Comparison of ENCODE assay signal across 8 cellular contexts in genomic region chr11:112086422-112087191, GRCh38. TPM values are rescaled to one million over a fixed set of nuclear protein-coding genes. Genes with fewer than 3 reads are reported as not detected.
DNase-seq lines count a peak whose midpoint lies in the region; ATAC-seq, FAIRE-seq and TF ChIP-seq lines count a peak whose summit lies in the region.

Gene SDHD, plus strand, starts transcription at chr11:112086873. Its CDS starts 35 bp downstream, at chr11:112086908.
Gene TIMM8B, minus strand, starts transcription at chr11:112086756. Its CDS starts 33 bp downstream, at chr11:112086723.

- peak; percentile 81 for ATAC-seq in GM21367 (IDR thresholded peaks at IDR 0.05; ENCODE audit: unreplicated experiment)

- H3K4me2 ChIP-seq in H1 (ENCODE audit: insufficient read depth in 1 of 2, low read depth in 2 of 2, low read length in 2 of 2): peak within 1 kb of the TSS; percentile 72 to 83
- peak within 1 kb of the TSS; percentile 87 for H3K4me2 ChIP-seq in mesenchymal stem cell (ENCODE audit: low read length, poor library complexity, severe bottlenecking)

- H3K4ac ChIP-seq in H1 (replicated peaks; ENCODE audit: insufficient read length, low read depth, low read length) (peak within 1 kb of the TSS; percentile 17), mesenchymal stem cell (ENCODE audit: low read depth in 1 of 2, low read length in 2 of 2) (peak within 1 kb of the TSS; percentile 71)

- peak within 1 kb of the TSS; percentile 27 for H3K56ac ChIP-seq in H1 (replicated peaks; ENCODE audit: insufficient read length, low read depth, low read length)

- peaks cover 4% of the 10 kb centered on the region; the same call in 1 of the 2 replicates for H3K4me1 ChIP-seq in Caco-2
- H3K4me1 ChIP-seq in H1 (replicated peaks in 1 of 4; ENCODE audit: control insufficient read depth in 3 of 4, insufficient read depth in 4 of 4, low read length in 3 of 4): peaks cover 0 to 3% (median 0%) of the 10 kb centered on the region in 4 experiments; a peak in 3 of 7 replicates
- H3K4me1 ChIP-seq in mesenchymal stem cell (ENCODE audit: control insufficient read depth, insufficient read depth, low read depth, low read length): peaks cover 5% of the 10 kb centered on the region

- FAIRE-seq in HTR-8/SVneo (lab: Jason Lieb, UNC) (peak; percentile 99), H1 (lab: Jason Lieb, UNC) (peak; percentile 69)

- peak within 1 kb of the TSS; percentile 75 for H4K91ac ChIP-seq in H1 (replicated peaks; ENCODE audit: insufficient read length, low read length)
- H4K91ac ChIP-seq in mesenchymal stem cell (ENCODE audit: low read length): peak within 1 kb of the TSS; percentile 86

- POLR2A ChIA-PET in Caco-2 (lab: Charles Lee): interaction anchor here (0.6 to 1.3 kb wide), 6 partner anchors 10 to 163 kb away, joined by 3 to 10 read pairs (median 4); partner anchors contain the start of gene BCO2
- POLR2A ChIA-PET in H1 (lab: Charles Lee; ENCODE audit: partially characterized antibody): interaction anchor here (0.7 to 3.8 kb wide), 11 partner anchors 8 to 216 kb away, joined by 3 to 15 read pairs (median 4); partner anchors contain the start of genes ALG9, DLAT, NKAPD1 and PIH1D2

- H3K9ac ChIP-seq in H1 (replicated peaks in 1 of 4; ENCODE audit: extremely low read depth in 1 of 4, low read depth in 3 of 4, low read length in 3 of 4) (peak within 1 kb of the TSS; percentile 80 to 96 (median 94)), mesenchymal stem cell (ENCODE audit: low read length) (peak within 1 kb of the TSS; percentile 96)

- H2BK12ac ChIP-seq in H1 (ENCODE audit: low read depth, low read length): no peak within 1 kb of the TSS
- no peak within 1 kb of the TSS for H2BK12ac ChIP-seq in mesenchymal stem cell (ENCODE audit: low read length in 2 of 2)

- peak in 1 of 2 experiments; percentile 73 for TF ChIP-seq CTCF in Caco-2 (IDR thresholded peaks at IDR 0.05; ENCODE audit: insufficient read depth in 1 of 2, low read depth in 1 of 2, low read length in 1 of 2, severe bottlenecking in 1 of 2, unreplicated experiment in 1 of 2)
- TF ChIP-seq CTCF in H1 (IDR thresholded peaks at IDR 0.05; ENCODE audit: control extremely low read depth in 1 of 3, insufficient read depth in 1 of 3, low read depth in 1 of 3, low read length in 3 of 3): peak in 1 of 3 experiments; percentile 17; a peak in 2 of 4 replicates

- peak within 1 kb of the TSS; percentile 64 for H2BK5ac ChIP-seq in H1 (ENCODE audit: low read depth, low read length)
- no peak within 1 kb of the TSS for H2BK5ac ChIP-seq in mesenchymal stem cell (ENCODE audit: low read depth, low read length, poor library complexity, severe bottlenecking)

- peak within 1 kb of the TSS; percentile 59 for H3K4me3 ChIP-seq in Caco-2 (ENCODE audit: low read depth, low read length)
- H3K4me3 ChIP-seq in H1 (ENCODE audit: extremely low read depth in 1 of 4, insufficient read depth in 2 of 4, low read depth in 3 of 4, low read length in 4 of 4): peak within 1 kb of the TSS; percentile 85 to 99 (median 90)
- peak within 1 kb of the TSS; percentile 71 to 85 for H3K4me3 ChIP-seq in mesenchymal stem cell (ENCODE audit: insufficient read depth in 1 of 2, low read depth in 1 of 2, low read length in 2 of 2)

- peaks cover 87% of the 10 kb centered on the region for H3K36me3 Mint-ChIP-seq in Caco-2 (ENCODE audit: insufficient read depth, unreplicated experiment)

- H4K20me1 ChIP-seq in H1 (replicated peaks in 1 of 2; ENCODE audit: control insufficient read depth in 1 of 2, insufficient read depth in 2 of 2, low read length in 2 of 2): peaks cover 0 to 2% of the 10 kb centered on the region in 2 experiments

- H3K4me3 Mint-ChIP-seq in Caco-2 (ENCODE audit: unreplicated experiment): peak within 1 kb of the TSS; percentile 95

- no peak within 1 kb of the TSS for H2AK5ac ChIP-seq in H1 (ENCODE audit: low read depth, low read length)
- H2AK5ac ChIP-seq in mesenchymal stem cell (ENCODE audit: low read length, severe bottlenecking): peak within 1 kb of the TSS; percentile 32

- TF ChIP-seq RAD21 in H1 (IDR thresholded peaks at IDR 0.05 in 1 of 2, conservative IDR thresholded peaks at IDR 0.05 in 1 of 2; ENCODE audit: low read depth in 2 of 2, low read length in 2 of 2): peak in 1 of 2 experiments; percentile 3; a peak in 1 of 4 replicates

- H2BK20ac ChIP-seq in H1 (ENCODE audit: low read length): no peak within 1 kb of the TSS

- CTCF ChIA-PET in Caco-2 (lab: Charles Lee): interaction anchor here (0.6 to 2.0 kb wide), 2 partner anchors 160 to 194 kb away, joined by 4 to 9 read pairs; no protein-coding TSS in a partner anchor
- CTCF ChIA-PET in H1 (lab: Charles Lee; ENCODE audit: partially characterized antibody): interaction anchor here (0.9 to 3.9 kb wide), 3 partner anchors 27 to 194 kb away, joined by 4 to 13 read pairs (median 4); no protein-coding TSS in a partner anchor

- TF ChIP-seq POLR2A in H1 (IDR thresholded peaks at IDR 0.05; ENCODE audit: control extremely low read depth in 1 of 2, low read depth in 2 of 2, low read length in 2 of 2): peak; percentile 28 to 61; a peak in 2 of 3 replicates

- H3K4me1 Mint-ChIP-seq in Caco-2 (ENCODE audit: low read depth, unreplicated experiment): peaks cover 17% of the 10 kb centered on the region

- H3K36me3 ChIP-seq in Caco-2 (ENCODE audit: control insufficient read depth, insufficient read depth, low read length) (peaks cover 8% of the 10 kb centered on the region), H1 (ENCODE audit: control insufficient read depth in 2 of 4, insufficient read depth in 4 of 4, low read length in 3 of 4) (peaks cover 10 to 68% (median 47%) of the 10 kb centered on the region in 4 experiments), mesenchymal stem cell (ENCODE audit: control insufficient read depth in 1 of 2, insufficient read depth in 2 of 2, low read depth in 1 of 2, low read length in 2 of 2) (peaks cover 8 to 75% of the 10 kb centered on the region in 2 experiments)

- TF ChIP-seq EP300 in H1 (IDR thresholded peaks at IDR 0.05; ENCODE audit: borderline replicate concordance in 1 of 2, low read depth in 2 of 2, low read length in 2 of 2): no peak

- H3K27ac Mint-ChIP-seq in Caco-2 (ENCODE audit: unreplicated experiment): peak within 1 kb of the TSS; percentile 98

- H3K27me3 ChIP-seq in Caco-2 (replicated peaks; ENCODE audit: control insufficient read depth, insufficient read depth, low read length) (no peaks in the 10 kb centered on the region), H1 (replicated peaks in 1 of 4; ENCODE audit: control insufficient read depth in 3 of 4, extremely low read depth in 1 of 4, insufficient read depth in 3 of 4, low read length in 3 of 4) (no peaks in the 10 kb centered on the region), mesenchymal stem cell (ENCODE audit: control insufficient read depth in 1 of 2, insufficient read depth in 1 of 2, low read length in 2 of 2) (no peaks in the 10 kb centered on the region)

- peaks cover 9% of the 10 kb centered on the region; the same call in 1 of the 2 replicates for H3K23me2 ChIP-seq in H1 (ENCODE audit: low read depth, low read length)

- H3K27ac ChIP-seq in H1 (ENCODE audit: low read depth, low read length): peak within 1 kb of the TSS; percentile 79
- peak within 1 kb of the TSS; percentile 14 for H3K27ac ChIP-seq in mesenchymal stem cell (ENCODE audit: low read length, poor library complexity, severe bottlenecking)

- H3K18ac ChIP-seq in H1 (ENCODE audit: extremely low read depth, low read length): peak within 1 kb of the TSS; percentile 93
- H3K18ac ChIP-seq in mesenchymal stem cell (ENCODE audit: low read depth in 1 of 2, low read length in 2 of 2): peak within 1 kb of the TSS; percentile 45 to 92

- DNase-seq in Caco-2: peak; percentile 99
- DNase-seq in HTR-8/SVneo (ENCODE audit: insufficient read length, low spot score): peak; percentile 99
- peak; percentile 98 for DNase-seq in NOMO-1 treated with dmso at 0.1 percent for 144 hours (lab: John Stamatoyannopoulos, UW; ENCODE audit: unreplicated experiment)
- DNase-seq in activated CD8-positive, alpha-beta memory T cell treated with anti-CD3 and anti-CD28 coated beads for 48 hours (ENCODE audit: low read depth in 2 of 3, low spot score in 2 of 3): peak; percentile 81 to 92 (median 88)
- DNase-seq in H1 (ENCODE audit: low read depth in 1 of 2, low spot score in 2 of 2): peak; percentile 84 to 95
- DNase-seq in mesenchymal stem cell: peak; percentile 97
- DNase-seq in stimulated activated CD8-positive, alpha-beta memory T cell treated with anti-CD3 and anti-CD28 coated beads, Interleukin-12 subunit alpha, Interleukin-12 subunit beta, amount 100 ng/mL, for 4 hours (ENCODE audit: low read depth): peak; percentile 91

- H2BK15ac ChIP-seq in H1 (ENCODE audit: low read length) (no peak within 1 kb of the TSS), mesenchymal stem cell (ENCODE audit: low read depth, poor library complexity, severe bottlenecking) (no peak within 1 kb of the TSS)

- H3K23ac ChIP-seq in H1 (ENCODE audit: insufficient read length) (no peak within 1 kb of the TSS), mesenchymal stem cell (ENCODE audit: low read length in 2 of 2) (peak within 1 kb of the TSS in 1 of 2 experiments; percentile 29)

- H3K27me3 Mint-ChIP-seq in Caco-2 (ENCODE audit: insufficient read depth, unreplicated experiment): no peaks in the 10 kb centered on the region

- H4K8ac ChIP-seq in H1 (ENCODE audit: extremely low read depth, insufficient read depth, low read length) (peak within 1 kb of the TSS; percentile 85), mesenchymal stem cell (ENCODE audit: low read length) (peak within 1 kb of the TSS; percentile 95)

- H2AFZ ChIP-seq in H1 (ENCODE audit: low read length): peak within 1 kb of the TSS; percentile 87
- H2AFZ ChIP-seq in mesenchymal stem cell (ENCODE audit: low read depth, low read length): peak within 1 kb of the TSS; percentile 18

- BruUV-seq in Caco-2 (replicated peaks; lab: Mats Ljungman, UMichigan): no TSS peak

- peaks cover 10% of the 10 kb centered on the region; the same call in 1 of the 2 replicates for H3K79me1 ChIP-seq in H1 (ENCODE audit: low read depth, low read length)
- H3K79me1 ChIP-seq in mesenchymal stem cell (replicated peaks; ENCODE audit: low read length, poor library complexity, severe bottlenecking): peaks cover 19% of the 10 kb centered on the region

- H3K14ac ChIP-seq in H1 (ENCODE audit: insufficient read length): no peak within 1 kb of the TSS
- peak within 1 kb of the TSS in 1 of 2 experiments; percentile 72 for H3K14ac ChIP-seq in mesenchymal stem cell (ENCODE audit: low read length in 2 of 2)

- WGBS in H1 (ENCODE audit: extremely low coverage in 1 of 2, insufficient coverage in 1 of 2, insufficient read length in 1 of 2, insufficient replicate concordance in 2 of 2, low coverage in 1 of 2, low lambda C conversion rate in 2 of 2, missing lambda C conversion rate in 1 of 2), 2 experiments: 2% methylated on average over 45 of the region's 45 CpGs; no CpG with 5 or more reads in 1 of the 2 experiments
- 0% methylated on average over 35 of the region's 45 CpGs for WGBS in mesenchymal stem cell

- H3K79me2 ChIP-seq in H1 (ENCODE audit: control insufficient read depth in 1 of 2, insufficient read depth in 2 of 2, low read length in 2 of 2): peaks cover 3 to 45% of the 10 kb centered on the region in 2 experiments

- peak within 1 kb of the TSS; percentile 82 for H4K5ac ChIP-seq in H1 (ENCODE audit: insufficient read length, low read depth, low read length)

- no peaks in the 10 kb centered on the region for H3K9me3 Mint-ChIP-seq in Caco-2 (ENCODE audit: unreplicated experiment)

- H2BK120ac ChIP-seq in H1 (replicated peaks; ENCODE audit: low read depth, low read length) (no peak within 1 kb of the TSS), mesenchymal stem cell (ENCODE audit: low read depth, low read length) (no peak within 1 kb of the TSS)

- H3K9me3 ChIP-seq in Caco-2: no peaks in the 10 kb centered on the region
- H3K9me3 ChIP-seq in H1 (ENCODE audit: insufficient read depth in 2 of 2, low read depth in 1 of 2, low read length in 1 of 2): no peaks in the 10 kb centered on the region
- no peaks in the 10 kb centered on the region for H3K9me3 ChIP-seq in mesenchymal stem cell (ENCODE audit: control insufficient read depth, low read length)

- intact Hi-C loops in Caco-2 (cut with micrococcal nuclease; ENCODE audit: unreplicated experiment): loop anchor here (1.0 to 2.0 kb wide), 3 partner anchors 12 to 207 kb away; partner anchors contain the start of genes CFAP68, FDXACB1, NKAPD1 and PIH1D2

RNA-seq across cellular contexts. Expression of gene SDHD, which starts in this region (rescaled TPM):
- 157 and 166 TPM in 2 replicates for total RNA-seq in Caco-2 (2022)
- 90.3 and 96.0 TPM in 2 replicates for total RNA-seq in H1 (2021; fragmentation: NEBNext Ultra II Directional; extraction: Animal tissue kit (Norgen Biotek cat#: 25700))
- polyA plus RNA-seq in H1 (2011; rRNA removed): 181 and 199 TPM in 2 replicates
- 174 TPM for polyA plus RNA-seq in H1 (2011; cell fraction: cytosol; rRNA removed)
- 223 TPM for polyA plus RNA-seq in H1 (2011; cell fraction: nucleus; rRNA removed)
- polyA plus RNA-seq in H1 (2012, experiment 1 of 2): 110 to 153 TPM (median 134 TPM) in 4 replicates
- polyA plus RNA-seq in H1 (2012, experiment 2 of 2): 22.2 TPM
- 56.9 TPM for polyA plus RNA-seq in H1 (2013, experiment 1 of 2)
- 63.6 TPM for polyA plus RNA-seq in H1 (2013, experiment 2 of 2)
- polyA minus RNA-seq in H1 (2011; rRNA and poly(A)+ RNA removed): 334 and 376 TPM in 2 replicates
- polyA minus RNA-seq in H1 (2011; cell fraction: cytosol; rRNA and poly(A)+ RNA removed): 64.1 TPM
- 38.1 TPM for polyA minus RNA-seq in H1 (2011; cell fraction: nucleus; rRNA and poly(A)+ RNA removed)
- polyA plus RNA-seq in mesenchymal stem cell (2013, experiment 1 of 2): 59.5 TPM
- 62.1 TPM for polyA plus RNA-seq in mesenchymal stem cell (2013, experiment 2 of 2)

RNA-seq across cellular contexts. Expression of gene TIMM8B, which starts in this region (rescaled TPM):
- 147 and 154 TPM in 2 replicates for total RNA-seq in Caco-2 (2022)
- 86.1 and 93.7 TPM in 2 replicates for total RNA-seq in H1 (2021; fragmentation: NEBNext Ultra II Directional; extraction: Animal tissue kit (Norgen Biotek cat#: 25700))
- 138 and 143 TPM in 2 replicates for polyA plus RNA-seq in H1 (2011; rRNA removed)
- polyA plus RNA-seq in H1 (2011; cell fraction: cytosol; rRNA removed): 136 TPM
- 128 TPM for polyA plus RNA-seq in H1 (2011; cell fraction: nucleus; rRNA removed)
- 111 to 157 TPM (median 145 TPM) in 4 replicates for polyA plus RNA-seq in H1 (2012, experiment 1 of 2)
- polyA plus RNA-seq in H1 (2012, experiment 2 of 2): 139 TPM
- polyA plus RNA-seq in H1 (2013, experiment 1 of 2): 169 TPM
- 173 TPM for polyA plus RNA-seq in H1 (2013, experiment 2 of 2)
- 35.9 and 54.2 TPM in 2 replicates for polyA minus RNA-seq in H1 (2011; rRNA and poly(A)+ RNA removed)
- 23.7 TPM for polyA minus RNA-seq in H1 (2011; cell fraction: cytosol; rRNA and poly(A)+ RNA removed)
- 43.5 TPM for polyA minus RNA-seq in H1 (2011; cell fraction: nucleus; rRNA and poly(A)+ RNA removed)
- polyA plus RNA-seq in mesenchymal stem cell (2013, experiment 1 of 2): 139 TPM
- 138 TPM for polyA plus RNA-seq in mesenchymal stem cell (2013, experiment 2 of 2)

Comparison
In these comparisons a context has a peak if more than half of its experiments do, and no peak if none do; other contexts are left out.
1. Peak in every context shown above with its lines: DNase-seq, ATAC-seq, H3K4me3 ChIP-seq and H3K27ac ChIP-seq.